Comparison of ENCODE assay signal across 13 cellular contexts in the genomic region with DNA sequence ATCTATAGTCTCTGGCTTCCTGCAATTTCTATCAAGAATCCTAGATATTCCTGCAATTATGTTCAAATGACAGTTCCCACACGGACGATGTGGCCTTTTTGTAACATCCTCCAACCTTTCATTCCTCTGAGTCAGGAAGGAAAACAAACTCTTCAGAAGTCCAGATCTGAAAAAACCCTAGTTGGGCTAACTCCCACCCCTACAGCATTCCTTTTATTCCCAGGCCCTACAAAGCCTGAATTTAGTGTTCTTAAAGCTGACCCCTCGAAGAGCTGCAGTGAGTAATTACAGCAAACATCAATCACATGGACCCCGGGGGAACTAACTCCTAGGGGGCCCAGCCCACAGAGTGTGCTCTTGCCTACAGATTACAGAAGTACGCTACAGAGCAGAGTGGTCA.
DNase-seq lines count a peak whose midpoint lies in the region; ATAC-seq and TF ChIP-seq lines count a peak whose summit lies in the region.
"Had no signal": no experiment of that assay in that cellular context is flagged by ENCODE, and none has a peak within 500 bp of the region (broad histone marks: within the 10 kb centered on the region; RNA-seq: fewer than 3 reads in every experiment).

No MANE protein-coding gene starts in this region.

- H3K36me3 ChIP-seq in osteoblast (ENCODE audit: insufficient read depth, low read length): peaks cover 23% of the 10 kb centered on the region

- no peak for ATAC-seq in activated T-cell treated with anti-CD3 and anti-CD28 coated beads, Interleukin-2, amount 50 U/mL, for 72 hours (replicated peaks in 1 of 2)
- no peak for ATAC-seq in effector memory CD8-positive, alpha-beta T cell (replicated peaks)

- no peaks in the 10 kb centered on the region for H4K20me1 ChIP-seq in osteoblast (ENCODE audit: insufficient read depth, low read length)

- DNase-seq in activated T-cell treated with anti-CD3 and anti-CD28 coated beads, Interleukin-2, amount 50 U/mL, for 24 hours: no peak
- no peak for DNase-seq in activated T-cell treated with anti-CD3 and anti-CD28 coated beads, Interleukin-2, amount 50 U/mL, for 72 hours
- DNase-seq in NB4 (ENCODE audit: low read depth): peak; percentile 29
- no peak for DNase-seq in osteoblast (ENCODE audit: insufficient read length, low spot score, missing footprints)
- DNase-seq in NCI-H345 (lab: John Stamatoyannopoulos, UW): no peak
- DNase-seq in effector memory CD8-positive, alpha-beta T cell: no peak
- no peak for DNase-seq in activated gamma-delta T cell (lab: John Stamatoyannopoulos, UW)
- DNase-seq: activated effector memory CD4-positive, alpha-beta T cell treated with Interleukin-2 at 50 U/mL for 16 hours; NCI-H2081; upper lobe of left lung had no signal

- no peak overlapping the region for H3K4me3 ChIP-seq in NB4 (ENCODE audit: low read depth, low read length)
- H3K4me3 ChIP-seq in osteoblast (ENCODE audit: insufficient read depth, low read length): no peak overlapping the region
- H3K4me3 ChIP-seq: upper lobe of left lung had no signal

- H2AFZ ChIP-seq in osteoblast (ENCODE audit: low read length): no peak overlapping the region

- H3K4me3 Mint-ChIP-seq in activated T-cell treated with anti-CD3 and anti-CD28 coated beads, Interleukin-2, amount 50 U/mL, for 24 hours: no peak overlapping the region
- H3K4me3 Mint-ChIP-seq in activated T-cell treated with anti-CD3 and anti-CD28 coated beads, Interleukin-2, amount 50 U/mL, for 72 hours: no peak overlapping the region
- H3K4me3 Mint-ChIP-seq in effector memory CD8-positive, alpha-beta T cell: no peak overlapping the region
- H3K4me3 Mint-ChIP-seq: CD14-positive monocyte, memory B cell had no signal

- H3K9me3 ChIP-seq in osteoblast (ENCODE audit: low read depth, low read length): no peaks in the 10 kb centered on the region
- H3K9me3 ChIP-seq: upper lobe of left lung had no signal

- H3K27ac ChIP-seq in cingulate gyrus (ENCODE audit: low read depth, low read length) (peak overlapping the region; percentile 3), osteoblast (ENCODE audit: low read depth, low read length) (peak overlapping the region; percentile 2)
- H3K27ac ChIP-seq: upper lobe of left lung had no signal

- peak overlapping the region; percentile 6 for H3K4me2 ChIP-seq in osteoblast (ENCODE audit: insufficient read depth, low read length)

- no peaks in the 10 kb centered on the region for H3K9me3 Mint-ChIP-seq in activated T-cell treated with anti-CD3 and anti-CD28 coated beads, Interleukin-2, amount 50 U/mL, for 24 hours
- H3K9me3 Mint-ChIP-seq in activated T-cell treated with anti-CD3 and anti-CD28 coated beads, Interleukin-2, amount 50 U/mL, for 72 hours: no peaks in the 10 kb centered on the region
- H3K9me3 Mint-ChIP-seq in effector memory CD8-positive, alpha-beta T cell: no peaks in the 10 kb centered on the region

- no peak for TF ChIP-seq POLR2A in NB4 (IDR thresholded peaks at IDR 0.05; ENCODE audit: extremely low read depth, insufficient read length)

- H3K79me2 ChIP-seq in osteoblast (ENCODE audit: insufficient read depth, low read length): no peaks in the 10 kb centered on the region

- no peaks in the 10 kb centered on the region for H3K27me3 Mint-ChIP-seq in activated T-cell treated with anti-CD3 and anti-CD28 coated beads, Interleukin-2, amount 50 U/mL, for 24 hours
- no peaks in the 10 kb centered on the region for H3K27me3 Mint-ChIP-seq in activated T-cell treated with anti-CD3 and anti-CD28 coated beads, Interleukin-2, amount 50 U/mL, for 72 hours (ENCODE audit: low read depth)
- H3K27me3 Mint-ChIP-seq in effector memory CD8-positive, alpha-beta T cell: no peaks in the 10 kb centered on the region
- H3K27me3 Mint-ChIP-seq: memory B cell had no signal

- peaks cover 84% of the 10 kb centered on the region for H3K36me3 Mint-ChIP-seq in activated T-cell treated with anti-CD3 and anti-CD28 coated beads, Interleukin-2, amount 50 U/mL, for 24 hours (ENCODE audit: low read depth)
- peaks cover 3 to 16% of the 10 kb centered on the region in 2 donors for H3K36me3 Mint-ChIP-seq in activated T-cell treated with anti-CD3 and anti-CD28 coated beads, Interleukin-2, amount 50 U/mL, for 72 hours (ENCODE audit: insufficient read depth in 2 of 2)
- peaks cover 13% of the 10 kb centered on the region for H3K36me3 Mint-ChIP-seq in effector memory CD8-positive, alpha-beta T cell (ENCODE audit: insufficient read depth)

- H3K4me1 ChIP-seq in osteoblast (ENCODE audit: insufficient read depth, low read length): peaks cover 12% of the 10 kb centered on the region
- H3K4me1 ChIP-seq: upper lobe of left lung had no signal

- no peak for TF ChIP-seq CTCF in NB4 (IDR thresholded peaks at IDR 0.05; ENCODE audit: low read depth, low read length)
- TF ChIP-seq CTCF in osteoblast (IDR thresholded peaks at IDR 0.05; ENCODE audit: extremely low read depth, low read depth, low read length): no peak

- no peaks in the 10 kb centered on the region for H3K27me3 ChIP-seq in osteoblast (ENCODE audit: insufficient read depth, low read length)
- H3K27me3 ChIP-seq: upper lobe of left lung had no signal

- H3K27ac Mint-ChIP-seq in activated T-cell treated with anti-CD3 and anti-CD28 coated beads, Interleukin-2, amount 50 U/mL, for 24 hours: peak overlapping the region; percentile 70
- no peak overlapping the region for H3K27ac Mint-ChIP-seq in activated T-cell treated with anti-CD3 and anti-CD28 coated beads, Interleukin-2, amount 50 U/mL, for 72 hours
- peak overlapping the region in 1 of 2 donors; percentile 59 for H3K27ac Mint-ChIP-seq in effector memory CD8-positive, alpha-beta T cell
- H3K27ac Mint-ChIP-seq: memory B cell had no signal

- peaks cover 65% of the 10 kb centered on the region for H3K4me1 Mint-ChIP-seq in activated T-cell treated with anti-CD3 and anti-CD28 coated beads, Interleukin-2, amount 50 U/mL, for 24 hours (ENCODE audit: low read depth)
- peaks cover 57% of the 10 kb centered on the region for H3K4me1 Mint-ChIP-seq in activated T-cell treated with anti-CD3 and anti-CD28 coated beads, Interleukin-2, amount 50 U/mL, for 72 hours (ENCODE audit: low read depth)
- H3K4me1 Mint-ChIP-seq in effector memory CD8-positive, alpha-beta T cell (ENCODE audit: low read depth in 2 of 2): peaks cover 6 to 12% of the 10 kb centered on the region in 2 donors
- H3K4me1 Mint-ChIP-seq: memory B cell had no signal
